ENCODE assay signal across 8 cellular contexts in the genomic region with DNA sequence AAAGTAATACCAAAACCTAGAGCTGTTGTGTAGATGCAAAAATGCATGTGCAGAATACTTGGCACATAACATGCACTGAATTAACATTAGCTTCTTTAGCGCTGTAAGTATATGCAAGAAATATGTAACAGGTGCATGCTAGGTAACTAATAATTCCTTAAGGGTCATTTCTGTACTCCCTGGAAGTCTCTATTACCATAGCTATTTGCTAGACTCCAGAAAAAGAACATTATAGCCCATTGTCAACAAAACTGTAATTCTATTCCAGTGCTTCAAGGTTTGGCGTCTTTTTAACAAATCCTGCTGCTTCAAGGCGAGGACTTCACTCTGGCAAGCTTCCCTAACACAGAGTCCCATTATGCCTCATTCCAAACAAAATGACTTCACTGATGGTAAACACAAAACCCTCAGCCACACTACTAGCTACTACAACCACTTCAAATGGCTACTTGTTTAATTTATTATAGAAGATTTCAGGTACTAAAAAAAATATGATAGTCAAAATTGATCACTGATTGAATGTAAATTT. TPM values are rescaled to one million over a fixed set of nuclear protein-coding genes. Genes with fewer than 3 reads are reported as not detected.
DNase-seq lines count a peak whose midpoint lies in the region; ATAC-seq, FAIRE-seq and TF ChIP-seq lines count a peak whose summit lies in the region.

No MANE protein-coding gene starts in this region.

- no peak for TF ChIP-seq POLR2A in esophagus squamous epithelium (IDR thresholded peaks at IDR 0.05)

- POLR2A ChIA-PET in OCI-LY7 (lab: Charles Lee), result interaction anchor here (0.6 to 7.7 kb wide), 12 partner anchors 10 to 971 kb away, joined by 3 to 139 read pairs (median 5); a partner anchor contains a TSS
- POLR2A ChIA-PET in GM10248 (lab: Yijun Ruan, JAX), result interaction anchor here (0.7 kb wide), 2 partner anchors 15 to 19 kb away, joined by 3 to 4 read pairs; no protein-coding TSS in a partner anchor

- H3K27ac ChIP-seq in OCI-LY7 (ENCODE audit: low read depth, low read length, poor library complexity, severe bottlenecking) (peak overlapping the region; percentile 89), esophagus squamous epithelium (peak overlapping the region; percentile 13 to 87 (median 84))

- peak overlapping the region; percentile 85 for H3K4me3 ChIP-seq in OCI-LY7 (ENCODE audit: low read depth, low read length, poor library complexity, severe bottlenecking)
- peak overlapping the region in 1 of 4 donors; percentile 13 for H3K4me3 ChIP-seq in esophagus squamous epithelium

- H3K79me2 ChIP-seq in OCI-LY7 (ENCODE audit: insufficient read depth, low read depth, low read length), result peaks cover 100% of the 10 kb centered on the region

- TF ChIP-seq CTCF in OCI-LY7 (conservative IDR thresholded peaks at IDR 0.05; ENCODE audit: low read length) (no peak), esophagus squamous epithelium (IDR thresholded peaks at IDR 0.05) (no peak), GM10248 (IDR thresholded peaks at IDR 0.05; ENCODE audit: control extremely low read depth, extremely low read depth, low read depth, missing control alignments) (no peak)

- WGBS in esophagus squamous epithelium, 2 donors, result 19 to 23% methylated on average over 3 of the region's 3 CpGs

- no peaks in the 10 kb centered on the region for H3K9me2 ChIP-seq in OCI-LY7 (ENCODE audit: insufficient read depth, low read length)

- H3K36me3 ChIP-seq in OCI-LY7 (ENCODE audit: insufficient read depth, low read length) (peaks cover 58% of the 10 kb centered on the region), esophagus squamous epithelium (peaks cover 0 to 7% (median 0%) of the 10 kb centered on the region in 3 donors)

- H3K9me3 ChIP-seq in OCI-LY7 (ENCODE audit: low read length) (peaks cover 20% of the 10 kb centered on the region; the same call in 1 of the 2 replicates), esophagus squamous epithelium (no peaks in the 10 kb centered on the region)

- H2AFZ ChIP-seq in OCI-LY7 (ENCODE audit: low read length), result no peak overlapping the region

- peak overlapping the region; percentile 94 for H3K4me2 ChIP-seq in OCI-LY7 (ENCODE audit: low read length)

- BruUV-seq in OCI-LY7 (replicated peaks; lab: Mats Ljungman, UMichigan), result no TSS peak

- H3K4me1 ChIP-seq in OCI-LY7 (ENCODE audit: insufficient read depth, low read length, poor library complexity, severe bottlenecking) (peaks cover 79% of the 10 kb centered on the region), esophagus squamous epithelium (peaks cover 21 to 98% (median 37%) of the 10 kb centered on the region in 3 donors)

- intact Hi-C loops in OCI-LY7 (cut with micrococcal nuclease; ENCODE audit: unreplicated experiment), result no loop called here
- intact Hi-C loops in esophagus squamous epithelium (cut with DNase I), result no loop called here

- no peak for FAIRE-seq in RCC 7860 (lab: Jason Lieb, UNC)

- CTCF ChIA-PET in OCI-LY7 (lab: Charles Lee; ENCODE audit: unreplicated experiment) (interaction anchor here (0.6 kb wide), 1 partner anchor 18 kb away, joined by 3 read pairs; no protein-coding TSS in a partner anchor), GM10248 (lab: Yijun Ruan, JAX) (interaction anchor here (0.8 to 3.3 kb wide), 10 partner anchors 8 to 73 kb away, joined by 3 to 23 read pairs (median 4); a partner anchor contains a TSS)

- peaks cover 36% of the 10 kb centered on the region for H4K20me1 ChIP-seq in OCI-LY7 (ENCODE audit: insufficient read depth, low read length)

- ATAC-seq in GM19328 (IDR thresholded peaks at IDR 0.05; ENCODE audit: unreplicated experiment), result no peak

- DNase-seq in G401 (ENCODE audit: low spot score) (peak; percentile 27), OCI-LY7 (ENCODE audit: low spot score) (no peak), esophagus squamous epithelium (lab: John Stamatoyannopoulos, UW) (no peak), renal cortical epithelial cell (ENCODE audit: low read depth) (peak; percentile 54), GM10248 (ENCODE audit: extremely low spot score) (no peak), RCC 7860 (ENCODE audit: low spot score) (no peak), kidney glomerular epithelial cell (lab: John Stamatoyannopoulos, UW) (no peak)

- no peaks in the 10 kb centered on the region for H3K27me3 ChIP-seq in esophagus squamous epithelium

- in situ Hi-C loops in G401 (cut with HindIII; ENCODE audit: low sequenced_read_pairs), result no loop called here

RNA-seq across cellular contexts. Expression of a gene that starts 32.7 kb away (rescaled TPM):
- total RNA-seq in G401 (2014; rRNA removed; shearing (Covaris generic)), result 6.7 and 9.0 TPM in 2 replicates
- 106 and 111 TPM in 2 replicates for total RNA-seq in OCI-LY7 (2014; rRNA removed; shearing (Covaris generic))
- total RNA-seq in OCI-LY7 (2022) (248 and 276 TPM in 2 replicates), esophagus squamous epithelium (10 to 100 TPM; 61.9 to 84.5 (median 71.5) TPM), renal cortical epithelial cell (75.2 and 122 TPM in 2 replicates)

Comparison
In these comparisons a context has a peak if more than half of its experiments do, and no peak if none do; other contexts are left out.
1. DNase-seq: peak in G401 (single experiment) and renal cortical epithelial cell (single experiment); none in OCI-LY7 (single experiment), esophagus squamous epithelium (single experiment), GM10248 (single experiment), RCC 7860 (single experiment) and kidney glomerular epithelial cell (single experiment).